ENCODE assay signal across 20 cellular contexts in the genomic region with DNA sequence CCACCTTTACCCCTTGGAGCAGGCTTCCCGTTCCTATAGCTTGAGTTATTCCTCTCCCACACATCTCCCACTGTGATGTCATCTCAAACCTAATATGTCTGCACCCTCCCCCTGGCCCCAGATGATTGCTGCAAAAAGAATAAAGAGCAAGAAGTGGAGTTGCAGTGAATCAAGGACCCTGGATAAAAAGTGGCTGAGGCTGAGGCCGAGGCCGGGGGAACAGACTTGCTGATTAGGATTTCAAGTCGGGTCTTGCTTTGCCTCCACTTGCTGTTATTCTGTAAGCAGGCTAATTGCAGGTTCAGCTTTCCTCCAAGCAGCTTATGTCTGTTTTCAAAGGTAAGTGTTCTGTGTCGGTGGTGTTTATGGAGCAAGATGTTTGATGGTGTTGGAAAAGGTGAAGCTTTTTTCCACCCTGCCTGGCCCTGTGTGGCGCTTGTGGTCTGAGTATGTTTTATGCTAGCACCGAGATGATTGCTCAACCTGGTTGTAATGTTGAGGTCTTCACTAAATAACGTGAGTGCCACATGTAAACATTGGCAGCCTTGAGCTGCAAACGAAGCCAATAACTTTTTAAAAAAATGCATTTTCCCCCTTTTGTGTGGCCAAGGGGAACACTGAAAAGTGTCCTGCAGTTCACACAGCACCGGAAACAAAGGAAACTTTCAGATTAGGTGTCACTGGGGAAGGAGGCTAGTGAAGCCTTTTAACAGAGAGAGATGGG. TPM values are rescaled to one million over a fixed set of nuclear protein-coding genes. Genes with fewer than 3 reads are reported as not detected.
DNase-seq lines count a peak whose midpoint lies in the region; ATAC-seq and TF ChIP-seq lines count a peak whose summit lies in the region.
"Had no signal": no experiment of that assay in that cellular context is flagged by ENCODE, and none has a peak within 500 bp of the region (broad histone marks: within the 10 kb centered on the region; RNA-seq: fewer than 3 reads in every experiment).

No MANE protein-coding gene starts in this region.

- intact Hi-C loops in prostate gland (cut with DNase I): loop anchor here (10.0 kb wide), 1 partner anchor 609 kb away; no protein-coding TSS in a partner anchor

- H3K9me3 Mint-ChIP-seq in CD4-positive, CD25-positive, alpha-beta regulatory T cell: peaks cover 0 to 2% (median 0%) of the 10 kb centered on the region in 7 donors

- no peak overlapping the region for H3K27ac ChIP-seq in CD4-positive, CD25-positive, alpha-beta regulatory T cell (ENCODE audit: insufficient read depth, low read length, poor library complexity, severe bottlenecking)
- peak overlapping the region; percentile 33 to 58 for H3K27ac ChIP-seq in liver (ENCODE audit: low read depth in 1 of 2, low read length in 2 of 2)
- H3K27ac ChIP-seq in prostate gland: no peak overlapping the region
- H3K27ac ChIP-seq: cardiac muscle cell, vagina had no signal

- no peaks in the 10 kb centered on the region for H3K27me3 ChIP-seq in CD4-positive, CD25-positive, alpha-beta regulatory T cell (ENCODE audit: control insufficient read depth, insufficient read depth, low read length)
- H3K27me3 ChIP-seq in liver (ENCODE audit: control insufficient read depth in 4 of 4, insufficient read depth in 4 of 4, low read length in 3 of 4): no peaks in the 10 kb centered on the region
- H3K27me3 ChIP-seq in prostate gland (replicated peaks; ENCODE audit: insufficient read depth): no peaks in the 10 kb centered on the region
- H3K27me3 ChIP-seq: cardiac muscle cell, vagina had no signal

- POLR2A ChIA-PET in HEK293T (lab: Yijun Ruan, JAX): interaction anchor here (0.8 kb wide), 2 partner anchors 15 to 21 kb away, joined by 4 read pairs; partner anchors contain the start of gene HS3ST3B1

- CTCF ChIA-PET in HEK293T (lab: Yijun Ruan, JAX): no interaction called here

- WGBS in liver: 34% methylated on average over 10 of the region's 10 CpGs
- WGBS in prostate gland: 32% methylated on average over 10 of the region's 10 CpGs

- H3K9me3 ChIP-seq in CD4-positive, CD25-positive, alpha-beta regulatory T cell (ENCODE audit: control insufficient read depth in 2 of 2, low read length in 2 of 2): no peaks in the 10 kb centered on the region
- H3K9me3 ChIP-seq in liver (ENCODE audit: control insufficient read depth in 4 of 4, low read length in 3 of 4) (no peaks in the 10 kb centered on the region), prostate gland (no peaks in the 10 kb centered on the region)
- H3K9me3 ChIP-seq: vagina had no signal

- peaks cover 52% of the 10 kb centered on the region for H3K36me3 ChIP-seq in CD4-positive, CD25-positive, alpha-beta regulatory T cell (ENCODE audit: control insufficient read depth, insufficient read depth, low read length)
- H3K36me3 ChIP-seq in liver (ENCODE audit: control insufficient read depth in 4 of 4, insufficient read depth in 3 of 4, low read depth in 1 of 4, low read length in 3 of 4) (peaks cover 0 to 6% (median 5%) of the 10 kb centered on the region in 4 donors), prostate gland (no peaks in the 10 kb centered on the region)
- H3K36me3 ChIP-seq: cardiac muscle cell, vagina had no signal

- ATAC-seq in CD4-positive, CD25-positive, alpha-beta regulatory T cell (ENCODE audit: low read depth in 2 of 2): no peak
- ATAC-seq: stimulated activated naive CD8-positive, alpha-beta T cell treated with anti-CD3 and anti-CD28 coated beads, Interleukin-15, Interleukin-2, amounts not matched to agents 100 U/mL and 50 U/mL, for 24 hours had no signal

- no peaks in the 10 kb centered on the region for H3K27me3 Mint-ChIP-seq in CD4-positive, CD25-positive, alpha-beta regulatory T cell

- H3K4me1 ChIP-seq in CD4-positive, CD25-positive, alpha-beta regulatory T cell (ENCODE audit: control insufficient read depth, insufficient read depth, low read length, poor library complexity, severe bottlenecking): peaks cover 63% of the 10 kb centered on the region
- peaks cover 6 to 59% (median 38%) of the 10 kb centered on the region in 4 donors for H3K4me1 ChIP-seq in liver (ENCODE audit: control insufficient read depth in 4 of 4, insufficient read depth in 4 of 4, low read length in 3 of 4)
- H3K4me1 ChIP-seq in prostate gland (replicated peaks): no peaks in the 10 kb centered on the region

- peak overlapping the region; percentile 21 for H3K4me3 ChIP-seq in CD4-positive, CD25-positive, alpha-beta regulatory T cell (ENCODE audit: low read depth, low read length)
- H3K4me3 ChIP-seq in liver (ENCODE audit: low read depth in 1 of 3, low read length in 3 of 3): no peak overlapping the region
- H3K4me3 ChIP-seq in prostate gland: no peak overlapping the region
- H3K4me3 ChIP-seq: cardiac muscle cell, vagina had no signal

- H3K4me1 Mint-ChIP-seq in CD4-positive, CD25-positive, alpha-beta regulatory T cell: peaks cover 56 to 94% (median 82%) of the 10 kb centered on the region in 4 donors

- TF ChIP-seq CTCF in liver (IDR thresholded peaks at IDR 0.05; ENCODE audit: low read depth, low read length, missing input control) (no peak), prostate gland (IDR thresholded peaks at IDR 0.05) (no peak)

- no peak for DNase-seq in CD4-positive, CD25-positive, alpha-beta regulatory T cell
- DNase-seq in HEK293T (ENCODE audit: extremely low spot score) (no peak), amniotic epithelial cell (ENCODE audit: low read depth) (peak; percentile 80), prostate gland (ENCODE audit: low spot score) (no peak), NCI-H1436 (lab: John Stamatoyannopoulos, UW) (no peak), NCI-H2171 treated with DMSO at 0.1 percent for 48 hours (lab: John Stamatoyannopoulos, UW) (no peak)
- no peak for DNase-seq in stimulated activated CD4-positive, alpha-beta T cell treated with anti-CD3 and anti-CD28 coated beads, Interleukin-15, amount 100 ng/mL, for 24 hours
- DNase-seq: activated naive CD4-positive, alpha-beta T cell treated with Interleukin-2 at 50 U/mL for 16 hours; AML-193; DMS153; effector CD8-positive, alpha-beta T cell; foreskin fibroblast; mammary epithelial cell; NCI-H2227 treated with DMSO at 0.1 percent for 48 hours; nucleus accumbens; small intestine; stimulated activated naive CD8-positive, alpha-beta T cell treated with anti-CD3 and anti-CD28 coated beads, Interleukin-15, Interleukin-2, amounts not matched to agents 100 U/mL and 50 U/mL, for 24 hours had no signal

- H3K27ac Mint-ChIP-seq in CD4-positive, CD25-positive, alpha-beta regulatory T cell: peak overlapping the region in 2 of 3 donors; percentile 67 to 91

- peaks cover 45% of the 10 kb centered on the region for H3K36me3 Mint-ChIP-seq in CD4-positive, CD25-positive, alpha-beta regulatory T cell

- no peak for TF ChIP-seq POLR2A in prostate gland (IDR thresholded peaks at IDR 0.05)

- H3K4me3 Mint-ChIP-seq in CD4-positive, CD25-positive, alpha-beta regulatory T cell: peak overlapping the region; percentile 49 to 91 (median 70)

- no peak overlapping the region for H3K9ac ChIP-seq in liver (ENCODE audit: low read depth in 1 of 2, low read length in 2 of 2)

- TF ChIP-seq RAD21 in liver (IDR thresholded peaks at IDR 0.05): peak; percentile 74 to 76

TF ChIP-seq in HEK293T, 16 proteins besides CTCF, POLR2A, EP300 and RAD21:
- TF ChIP-seq BHLHE40 (IDR thresholded peaks at IDR 0.05; ENCODE audit: borderline replicate concordance) (no peak), L3MBTL2 (conservative IDR thresholded peaks at IDR 0.05) (0 out of 2 replicates have a peak, but pooled peaks have one; percentile 26)

TF ChIP-seq in liver, 16 proteins besides CTCF, POLR2A, EP300 and RAD21:
- TF ChIP-seq HNF4G (IDR thresholded peaks at IDR 0.05) (no peak), HNF4A (conservative IDR thresholded peaks at IDR 0.05) (peak; percentile 23 to 25), JUND (IDR thresholded peaks at IDR 0.05) (no peak), YY1 (IDR thresholded peaks at IDR 0.05) (peak; percentile 18), RXRA (IDR thresholded peaks at IDR 0.05) (peak in 1 of 2 donors; percentile 53), SP1 (IDR thresholded peaks at IDR 0.05) (no peak), TAF1 (conservative IDR thresholded peaks at IDR 0.05) (no peak), FOXA2 (IDR thresholded peaks at IDR 0.05) (peak; percentile 30), NR2F2 (IDR thresholded peaks at IDR 0.05) (no peak), REST (IDR thresholded peaks at IDR 0.05) (peak; percentile 37)
- TF ChIP-seq, protein P1, sequence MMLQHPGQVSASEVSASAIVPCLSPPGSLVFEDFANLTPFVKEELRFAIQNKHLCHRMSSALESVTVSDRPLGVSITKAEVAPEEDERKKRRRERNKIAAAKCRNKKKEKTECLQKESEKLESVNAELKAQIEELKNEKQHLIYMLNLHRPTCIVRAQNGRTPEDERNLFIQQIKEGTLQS (IDR thresholded peaks at IDR 0.05): no peak

RNA-seq across cellular contexts. Expression of gene HS3ST3B1, which starts 15.4 kb away (rescaled TPM):
- 47.8 TPM for total RNA-seq in CD4-positive, CD25-positive, alpha-beta regulatory T cell
- 10 to 100 TPM; 22.7 to 36.9 (median 25.0) TPM for polyA plus RNA-seq in CD4-positive, CD25-positive, alpha-beta regulatory T cell
- 10 to 100 TPM; 26.9 to 33.5 TPM for total RNA-seq in liver
- 10 to 100 TPM; 11.9 to 17.8 TPM for polyA plus RNA-seq in liver
- 1 to 10 TPM; 2.8 to 4.1 TPM for total RNA-seq in prostate gland

Comparison
In these comparisons a context has a peak if more than half of its experiments do, and no peak if none do; other contexts are left out.
1. H3K27ac ChIP-seq: peak in liver (2 of 2); none in CD4-positive, CD25-positive, alpha-beta regulatory T cell (single experiment) and prostate gland (0 of 2).